In the genomic region with DNA sequence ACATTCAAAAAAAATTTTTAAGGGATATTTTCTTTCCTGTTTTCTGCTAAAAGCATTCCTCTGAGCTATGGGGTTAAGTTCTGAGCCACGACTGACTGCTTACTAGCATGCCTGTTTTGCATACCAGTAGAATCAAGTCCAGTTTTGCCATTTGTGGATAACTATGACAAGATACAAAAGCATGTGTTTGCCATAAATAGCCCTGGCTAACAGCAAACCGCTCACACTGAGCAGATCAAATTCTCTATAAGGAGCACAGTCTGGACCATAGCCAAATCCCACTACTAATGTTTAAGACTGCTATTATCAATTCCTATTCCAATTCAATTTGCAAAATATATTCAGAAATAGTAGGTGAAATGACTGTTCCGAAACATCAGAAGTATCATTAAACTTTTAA, we compare ENCODE assay signal across 8 cellular contexts. TPM values are rescaled to one million over a fixed set of nuclear protein-coding genes. Genes with fewer than 3 reads are reported as not detected.
DNase-seq lines count a peak whose midpoint lies in the region; ATAC-seq and TF ChIP-seq lines count a peak whose summit lies in the region.

No MANE protein-coding gene starts in this region.

- H3K27ac Mint-ChIP-seq in nephron progenitor cell: no peak overlapping the region
- no peak overlapping the region for H3K27ac Mint-ChIP-seq in GM23338

- POLR2A ChIA-PET in GM10248 (lab: Yijun Ruan, JAX) (interaction anchor here (0.7 kb wide), 1 partner anchor 691 kb away, joined by 4 read pairs; no protein-coding TSS in a partner anchor), Panc1 (lab: Charles Lee) (no interaction called here)

- H3K36me3 Mint-ChIP-seq in nephron progenitor cell (ENCODE audit: low read depth) (no peaks in the 10 kb centered on the region), GM23338 (ENCODE audit: low read depth) (peaks cover 12% of the 10 kb centered on the region)

- H3K36me3 ChIP-seq in Panc1 (ENCODE audit: control insufficient read depth, insufficient read depth, low read length) (peaks cover 14% of the 10 kb centered on the region), GM23338 (ENCODE audit: insufficient read depth) (0 out of 2 replicates have a peak, but pooled peaks cover 5% of the 10 kb centered on the region)

- H3K9me2 ChIP-seq in GM23338 (ENCODE audit: insufficient read depth): no peaks in the 10 kb centered on the region

- TF ChIP-seq CTCF in GM10248 (IDR thresholded peaks at IDR 0.05; ENCODE audit: control extremely low read depth, extremely low read depth, low read depth, missing control alignments): no peak
- TF ChIP-seq CTCF in Panc1 (IDR thresholded peaks at IDR 0.05): no peak
- TF ChIP-seq CTCF in nephron progenitor cell (IDR thresholded peaks at IDR 0.05): no peak
- no peak for TF ChIP-seq CTCF in GM23338 (conservative IDR thresholded peaks at IDR 0.05; ENCODE audit: low read depth in 2 of 2)

- H3K9me3 ChIP-seq in Panc1 (ENCODE audit: control insufficient read depth, insufficient read depth, low read depth, low read length): no peaks in the 10 kb centered on the region

- DNase-seq in GM10248 (ENCODE audit: extremely low spot score): peak; percentile 47
- DNase-seq in Panc1 (ENCODE audit: low read depth, low spot score): no peak
- no peak for DNase-seq in Right ventricle myocardium superior
- DNase-seq in nephron progenitor cell: no peak
- no peak for DNase-seq in NCI-H2227 treated with DMSO at 0.1 percent for 48 hours (lab: John Stamatoyannopoulos, UW)
- no peak for DNase-seq in activated CD8-positive, alpha-beta memory T cell treated with anti-CD3 and anti-CD28 coated beads, Interleukin-2, amount 50 U/mL, for 48 hours
- DNase-seq in GM23338 (ENCODE audit: low spot score): no peak

- intact Hi-C loops in Panc1 (cut with micrococcal nuclease; ENCODE audit: unreplicated experiment) (no loop called here), Right ventricle myocardium superior (cut with DNase I) (no loop called here)

- H3K4me2 ChIP-seq in GM23338: no peak overlapping the region

- ATAC-seq in HG02973 (IDR thresholded peaks at IDR 0.05; ENCODE audit: unreplicated experiment) (peak; percentile 38), Panc1 (no peak), Right ventricle myocardium superior (ENCODE audit: poor library complexity) (peak; percentile 30), GM23338 (no peak)

- BruUV-seq in Panc1 (replicated peaks; lab: Mats Ljungman, UMichigan): no TSS peak

- H3K4me3 ChIP-seq in Panc1 (ENCODE audit: low read depth in 2 of 2, low read length in 2 of 2) (no peak overlapping the region), GM23338 (no peak overlapping the region)

- peaks cover 48% of the 10 kb centered on the region for H3K4me1 ChIP-seq in Panc1 (ENCODE audit: control insufficient read depth, insufficient read depth, low read length)
- peaks cover 10% of the 10 kb centered on the region; the same call in 1 of the 2 replicates for H3K4me1 ChIP-seq in GM23338 (ENCODE audit: insufficient read depth)

- peak overlapping the region; percentile 51; the same call in 1 of the 2 replicates for H3K27ac ChIP-seq in Panc1 (ENCODE audit: low read length)
- H3K27ac ChIP-seq in GM23338 (ENCODE audit: low read depth): no peak overlapping the region

- H4K20me1 ChIP-seq in GM23338 (replicated peaks; ENCODE audit: insufficient read depth): 0 out of 2 replicates have a peak, but pooled peaks cover 3% of the 10 kb centered on the region

- no peak overlapping the region for H2AFZ ChIP-seq in GM23338

- H3K79me2 ChIP-seq in GM23338 (replicated peaks; ENCODE audit: insufficient read depth): peaks cover 13% of the 10 kb centered on the region; the same call in 1 of the 2 replicates

- no peak overlapping the region for H3K4me3 Mint-ChIP-seq in nephron progenitor cell
- H3K4me3 Mint-ChIP-seq in GM23338: no peak overlapping the region

- H3K27me3 ChIP-seq in Panc1 (ENCODE audit: control insufficient read depth, insufficient read depth, low read length) (no peaks in the 10 kb centered on the region), GM23338 (ENCODE audit: insufficient read depth) (peaks cover 12% of the 10 kb centered on the region)

- CTCF ChIA-PET in GM10248 (lab: Yijun Ruan, JAX) (interaction anchor here (2.3 to 6.9 kb wide), 3 partner anchors 9 to 39 kb away, joined by 11 to 58 read pairs (median 17); no protein-coding TSS in a partner anchor), Panc1 (lab: Charles Lee) (no interaction called here)

- no peaks in the 10 kb centered on the region for H3K9me3 Mint-ChIP-seq in nephron progenitor cell
- no peaks in the 10 kb centered on the region for H3K9me3 Mint-ChIP-seq in GM23338

- in situ Hi-C loops in Panc1 (cut with HindIII; ENCODE audit: low pct_unique_long_range_greater_than_20kb, low sequenced_read_pairs): no loop called here

- H3K27me3 Mint-ChIP-seq in nephron progenitor cell (ENCODE audit: low read depth, poor library complexity): peaks cover 4% of the 10 kb centered on the region
- H3K27me3 Mint-ChIP-seq in GM23338 (ENCODE audit: insufficient read depth, low read depth, poor library complexity): peaks cover 4% of the 10 kb centered on the region

- H3K4me1 Mint-ChIP-seq in nephron progenitor cell: peaks cover 27% of the 10 kb centered on the region
- H3K4me1 Mint-ChIP-seq in GM23338: peaks cover 8% of the 10 kb centered on the region; the same call in 2 of the 3 replicates

- H3F3A ChIP-seq in GM23338 (replicated peaks; ENCODE audit: low read depth): no peaks in the 10 kb centered on the region

TF ChIP-seq in GM23338, 12 proteins besides CTCF, POLR2A, EP300 and RAD21:
- no peak for TF ChIP-seq CREB1 (CRISPR knock-in tag; IDR thresholded peaks at IDR 0.05; ENCODE audit: low read depth)
- no peak for TF ChIP-seq ZNF462 (CRISPR knock-in tag; IDR thresholded peaks at IDR 0.05)
- no peak for TF ChIP-seq EZH2phosphoT487 (IDR thresholded peaks at IDR 0.05; ENCODE audit: unreplicated experiment)
- TF ChIP-seq EZH2 (IDR thresholded peaks at IDR 0.05; ENCODE audit: low read depth, unreplicated experiment): no peak

RNA-seq across cellular contexts. Expression of gene CFL2, which starts 3.2 kb away (rescaled TPM):
- total RNA-seq in Panc1 (2021; ENCODE audit: unreplicated experiment): 79.7 TPM
- 47.1 TPM for polyA plus RNA-seq in Panc1 (2012; ENCODE audit: insufficient read length)
- total RNA-seq in Right ventricle myocardium superior: 363 TPM
- 14.8 and 17.2 TPM in 2 replicates for total RNA-seq in GM23338 (2014; rRNA removed; shearing (Covaris generic))
- 8.2 and 10.9 TPM in 2 replicates for polyA plus RNA-seq in GM23338 (2016; fragmentation: Nextera tagmentation; extraction: Ambion mirVana)

Comparison
In these comparisons a context has a peak if more than half of its experiments do, and no peak if none do; other contexts are left out.
1. ATAC-seq: peak in HG02973 (single experiment) and Right ventricle myocardium superior (single experiment); none in Panc1 (single experiment) and GM23338 (single experiment).